Comparison of ENCODE assay signal across 1 cellular context in the genomic region with DNA sequence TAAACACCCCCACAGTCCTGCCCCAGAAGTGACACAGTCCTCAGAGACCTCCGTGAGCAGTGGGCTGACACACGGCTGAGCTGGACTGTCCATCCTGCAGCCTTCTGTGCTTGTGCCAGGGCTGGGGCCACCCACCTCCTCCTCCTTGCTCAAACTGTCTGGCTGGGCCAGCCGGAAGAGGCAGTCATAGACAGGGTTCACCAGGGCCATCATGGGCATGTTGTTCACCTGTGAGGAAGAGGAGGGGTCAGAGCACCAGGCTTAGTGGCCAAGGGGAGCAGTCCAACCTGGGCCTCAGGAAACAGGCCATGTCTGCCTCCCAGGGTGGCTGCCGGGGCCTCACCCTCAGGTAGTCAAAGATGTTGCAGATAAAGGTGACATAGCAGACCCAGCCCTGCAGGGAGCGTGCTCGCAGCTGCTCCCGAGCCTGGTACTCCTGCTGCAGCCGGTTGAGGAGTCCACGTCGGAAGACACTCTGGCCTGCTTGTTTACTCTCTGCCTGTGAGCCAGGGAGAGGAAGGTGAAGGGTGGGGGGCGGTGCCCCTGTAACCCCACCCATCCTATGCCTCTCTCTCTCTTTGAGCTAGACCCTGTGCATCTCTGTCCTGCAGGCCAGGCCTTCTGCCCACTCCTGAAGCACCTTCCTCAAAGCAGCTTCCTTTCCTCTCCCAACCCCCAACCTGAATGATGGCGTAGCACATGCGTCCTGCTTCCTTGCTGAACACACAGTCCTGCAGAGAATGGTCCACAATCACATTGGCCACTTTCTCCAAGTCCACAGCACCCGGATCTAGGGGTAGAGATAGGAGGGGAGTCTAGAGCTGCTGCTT.
TF ChIP-seq lines count a peak whose summit lies in the region.

No MANE protein-coding gene starts in this region.

TF ChIP-seq in HepG2, 621 proteins besides CTCF, POLR2A, EP300 and RAD21 (continued from another document and continues in another):
- TF ChIP-seq ZBTB40 (IDR thresholded peaks at IDR 0.05), result no peak
- TF ChIP-seq ZBTB40 (CRISPR knock-in tag; IDR thresholded peaks at IDR 0.05), result no peak
- no peak for TF ChIP-seq MZF1 (CRISPR knock-in tag; IDR thresholded peaks at IDR 0.05; ENCODE audit: borderline replicate concordance)
- peak; percentile 65; the same call in 1 of the 2 replicates for TF ChIP-seq MYC (CRISPR knock-in tag; IDR thresholded peaks at IDR 0.05; ENCODE audit: borderline replicate concordance)
- peak; percentile 67; the same call in 1 of the 2 replicates for TF ChIP-seq NRL (CRISPR knock-in tag; IDR thresholded peaks at IDR 0.05; ENCODE audit: borderline replicate concordance)
- no peak for TF ChIP-seq MAFK (conservative IDR thresholded peaks at IDR 0.05 in 1 of 2, IDR thresholded peaks at IDR 0.05 in 1 of 2; ENCODE audit: low read length in 2 of 2)
- TF ChIP-seq SNAPC2 (CRISPR knock-in tag; IDR thresholded peaks at IDR 0.05), result 0 out of 2 replicates have a peak, but pooled peaks have one; percentile 49
- TF ChIP-seq FOXC1 (CRISPR knock-in tag; IDR thresholded peaks at IDR 0.05; ENCODE audit: borderline replicate concordance), result peak; percentile 79; the same call in 1 of the 2 replicates
- peak; percentile 68 for TF ChIP-seq TEAD3 (CRISPR knock-in tag; optimal IDR thresholded peaks at IDR 0.05; ENCODE audit: borderline replicate concordance)
- TF ChIP-seq SRSF4 (IDR thresholded peaks at IDR 0.05; ENCODE audit: low read depth, low read length, poor library complexity, severe bottlenecking), result no peak
- TF ChIP-seq ZBTB43 (CRISPR knock-in tag; conservative IDR thresholded peaks at IDR 0.05), result no peak
- TF ChIP-seq CREB1 (IDR thresholded peaks at IDR 0.05), result no peak
- no peak for TF ChIP-seq CREB1 (CRISPR knock-in tag; IDR thresholded peaks at IDR 0.05)
- TF ChIP-seq ZNF546 (CRISPR knock-in tag; conservative IDR thresholded peaks at IDR 0.05), result 0 out of 2 replicates have a peak, but pooled peaks have one; percentile 50
- TF ChIP-seq HIC2 (CRISPR knock-in tag; IDR thresholded peaks at IDR 0.05; ENCODE audit: low read depth), result peak; percentile 61; the same call in 1 of the 2 replicates
- TF ChIP-seq YY1 (IDR thresholded peaks at IDR 0.05; ENCODE audit: insufficient read depth, insufficient replicate concordance, low read depth, low read length), result peak; percentile 71
- TF ChIP-seq TAF1 (CRISPR knock-in tag; IDR thresholded peaks at IDR 0.05), result no peak; the same call in 1 of the 2 replicates
- TF ChIP-seq ARNT2 (CRISPR knock-in tag; IDR thresholded peaks at IDR 0.05; ENCODE audit: low read depth), result no peak
- TF ChIP-seq, protein P1, sequence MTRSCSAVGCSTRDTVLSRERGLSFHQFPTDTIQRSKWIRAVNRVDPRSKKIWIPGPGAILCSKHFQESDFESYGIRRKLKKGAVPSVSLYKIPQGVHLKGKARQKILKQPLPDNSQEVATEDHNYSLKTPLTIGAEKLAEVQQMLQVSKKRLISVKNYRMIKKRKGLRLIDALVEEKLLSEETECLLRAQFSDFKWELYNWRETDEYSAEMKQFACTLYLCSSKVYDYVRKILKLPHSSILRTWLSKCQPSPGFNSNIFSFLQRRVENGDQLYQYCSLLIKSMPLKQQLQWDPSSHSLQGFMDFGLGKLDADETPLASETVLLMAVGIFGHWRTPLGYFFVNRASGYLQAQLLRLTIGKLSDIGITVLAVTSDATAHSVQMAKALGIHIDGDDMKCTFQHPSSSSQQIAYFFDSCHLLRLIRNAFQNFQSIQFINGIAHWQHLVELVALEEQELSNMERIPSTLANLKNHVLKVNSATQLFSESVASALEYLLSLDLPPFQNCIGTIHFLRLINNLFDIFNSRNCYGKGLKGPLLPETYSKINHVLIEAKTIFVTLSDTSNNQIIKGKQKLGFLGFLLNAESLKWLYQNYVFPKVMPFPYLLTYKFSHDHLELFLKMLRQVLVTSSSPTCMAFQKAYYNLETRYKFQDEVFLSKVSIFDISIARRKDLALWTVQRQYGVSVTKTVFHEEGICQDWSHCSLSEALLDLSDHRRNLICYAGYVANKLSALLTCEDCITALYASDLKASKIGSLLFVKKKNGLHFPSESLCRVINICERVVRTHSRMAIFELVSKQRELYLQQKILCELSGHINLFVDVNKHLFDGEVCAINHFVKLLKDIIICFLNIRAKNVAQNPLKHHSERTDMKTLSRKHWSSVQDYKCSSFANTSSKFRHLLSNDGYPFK (CRISPR knock-in tag; IDR thresholded peaks at IDR 0.05; ENCODE audit: borderline replicate concordance), result peak; percentile 63
- TF ChIP-seq ZNF333 (CRISPR knock-in tag; IDR thresholded peaks at IDR 0.05; ENCODE audit: borderline replicate concordance), result 0 out of 2 replicates have a peak, but pooled peaks have one; percentile 26
- TF ChIP-seq, protein P2, sequence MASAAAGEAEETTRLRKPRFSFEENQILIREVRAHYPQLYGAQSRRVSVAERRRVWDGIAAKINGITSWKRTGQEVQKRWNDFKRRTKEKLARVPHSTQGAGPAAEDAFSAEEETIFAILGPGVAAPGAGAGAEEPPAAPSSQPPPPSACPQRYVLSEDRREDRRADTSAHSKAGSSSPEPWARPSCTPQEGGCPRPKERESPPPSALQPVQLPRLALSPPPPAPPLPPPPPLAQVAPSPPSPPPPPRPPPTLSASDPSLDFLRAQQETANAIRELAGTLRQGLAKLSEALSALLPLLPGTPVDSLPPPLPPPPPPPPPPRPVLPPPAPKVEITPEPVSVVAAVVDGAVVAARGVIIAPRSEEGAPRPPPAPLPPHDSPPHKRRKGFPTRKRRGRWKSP (CRISPR knock-in tag; IDR thresholded peaks at IDR 0.05), result no peak
- TF ChIP-seq RBAK (CRISPR knock-in tag; IDR thresholded peaks at IDR 0.05), result peak; percentile 86
- TF ChIP-seq ZNF83 (CRISPR knock-in tag; IDR thresholded peaks at IDR 0.05; ENCODE audit: borderline replicate concordance), result 0 out of 2 replicates have a peak, but pooled peaks have one; percentile 18
- 0 out of 2 replicates have a peak, but pooled peaks have one; percentile 37 for TF ChIP-seq ZSCAN31 (CRISPR knock-in tag; IDR thresholded peaks at IDR 0.05; ENCODE audit: low read depth)
- TF ChIP-seq TEF (CRISPR knock-in tag; IDR thresholded peaks at IDR 0.05), result no peak
- no peak for TF ChIP-seq HNRNPLL (IDR thresholded peaks at IDR 0.05; ENCODE audit: low read depth, low read length, poor library complexity, severe bottlenecking)
- 0 out of 2 replicates have a peak, but pooled peaks have one; percentile 37 for TF ChIP-seq KLF13 (CRISPR knock-in tag; IDR thresholded peaks at IDR 0.05)
- TF ChIP-seq ZNF616 (CRISPR knock-in tag; IDR thresholded peaks at IDR 0.05; ENCODE audit: low read depth), result peak; percentile 89; the same call in 1 of the 2 replicates
- TF ChIP-seq, protein P3, sequence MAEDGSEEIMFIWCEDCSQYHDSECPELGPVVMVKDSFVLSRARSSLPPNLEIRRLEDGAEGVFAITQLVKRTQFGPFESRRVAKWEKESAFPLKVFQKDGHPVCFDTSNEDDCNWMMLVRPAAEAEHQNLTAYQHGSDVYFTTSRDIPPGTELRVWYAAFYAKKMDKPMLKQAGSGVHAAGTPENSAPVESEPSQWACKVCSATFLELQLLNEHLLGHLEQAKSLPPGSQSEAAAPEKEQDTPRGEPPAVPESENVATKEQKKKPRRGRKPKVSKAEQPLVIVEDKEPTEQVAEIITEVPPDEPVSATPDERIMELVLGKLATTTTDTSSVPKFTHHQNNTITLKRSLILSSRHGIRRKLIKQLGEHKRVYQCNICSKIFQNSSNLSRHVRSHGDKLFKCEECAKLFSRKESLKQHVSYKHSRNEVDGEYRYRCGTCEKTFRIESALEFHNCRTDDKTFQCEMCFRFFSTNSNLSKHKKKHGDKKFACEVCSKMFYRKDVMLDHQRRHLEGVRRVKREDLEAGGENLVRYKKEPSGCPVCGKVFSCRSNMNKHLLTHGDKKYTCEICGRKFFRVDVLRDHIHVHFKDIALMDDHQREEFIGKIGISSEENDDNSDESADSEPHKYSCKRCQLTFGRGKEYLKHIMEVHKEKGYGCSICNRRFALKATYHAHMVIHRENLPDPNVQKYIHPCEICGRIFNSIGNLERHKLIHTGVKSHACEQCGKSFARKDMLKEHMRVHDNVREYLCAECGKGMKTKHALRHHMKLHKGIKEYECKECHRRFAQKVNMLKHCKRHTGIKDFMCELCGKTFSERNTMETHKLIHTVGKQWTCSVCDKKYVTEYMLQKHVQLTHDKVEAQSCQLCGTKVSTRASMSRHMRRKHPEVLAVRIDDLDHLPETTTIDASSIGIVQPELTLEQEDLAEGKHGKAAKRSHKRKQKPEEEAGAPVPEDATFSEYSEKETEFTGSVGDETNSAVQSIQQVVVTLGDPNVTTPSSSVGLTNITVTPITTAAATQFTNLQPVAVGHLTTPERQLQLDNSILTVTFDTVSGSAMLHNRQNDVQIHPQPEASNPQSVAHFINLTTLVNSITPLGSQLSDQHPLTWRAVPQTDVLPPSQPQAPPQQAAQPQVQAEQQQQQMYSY (CRISPR knock-in tag; IDR thresholded peaks at IDR 0.05), result no peak
- TF ChIP-seq ZMAT3 (CRISPR knock-in tag; conservative IDR thresholded peaks at IDR 0.05), result no peak; the same call in 1 of the 2 replicates
- TF ChIP-seq NFKBIZ (CRISPR knock-in tag; IDR thresholded peaks at IDR 0.05), result peak; percentile 60; the same call in 1 of the 2 replicates
- TF ChIP-seq ZNF703 (CRISPR knock-in tag; IDR thresholded peaks at IDR 0.05; ENCODE audit: borderline replicate concordance), result no peak
